ENCODE assay signal across 16 cellular contexts in the genomic region with DNA sequence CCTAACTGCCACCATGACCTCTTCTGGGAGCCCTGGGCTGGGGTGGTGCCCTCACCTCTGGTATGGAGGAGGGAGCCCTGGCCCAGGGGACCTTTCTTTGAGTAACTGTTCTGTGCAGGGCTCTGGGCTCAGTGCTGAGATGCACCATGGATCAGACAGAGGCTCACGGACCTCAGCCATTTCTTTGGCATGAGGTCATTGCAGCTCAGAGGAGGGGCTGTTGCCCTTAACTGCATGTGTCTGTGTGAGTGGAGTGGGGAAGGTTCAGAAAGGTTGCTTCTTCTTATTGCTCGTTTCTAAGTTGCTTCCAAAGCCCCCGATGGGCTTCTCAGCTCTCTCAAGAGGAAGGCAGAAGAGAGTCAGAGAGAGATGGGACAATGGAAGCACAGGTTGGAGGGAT.
DNase-seq lines count a peak whose midpoint lies in the region; ATAC-seq and TF ChIP-seq lines count a peak whose summit lies in the region.
"Had no signal": no experiment of that assay in that cellular context is flagged by ENCODE, and none has a peak within 500 bp of the region (broad histone marks: within the 10 kb centered on the region; RNA-seq: fewer than 3 reads in every experiment).

No MANE protein-coding gene starts in this region.

- H3K4me1 ChIP-seq in rectal smooth muscle tissue (ENCODE audit: control insufficient read depth, insufficient read depth, low read length) (peaks cover 6% of the 10 kb centered on the region), esophagus squamous epithelium (no peaks in the 10 kb centered on the region)
- H3K4me1 ChIP-seq: testis had no signal

- no peak for TF ChIP-seq POLR2A in esophagus squamous epithelium (IDR thresholded peaks at IDR 0.05)

- 69 to 80% methylated on average over 2 of the region's 3 CpGs for WGBS in esophagus squamous epithelium, 2 donors

- intact Hi-C loops in esophagus squamous epithelium (cut with DNase I) = no loop called here

- peak overlapping the region; percentile 92 for H3K27ac ChIP-seq in rectal smooth muscle tissue (ENCODE audit: low read depth, low read length)
- H3K27ac ChIP-seq in esophagus squamous epithelium = peak overlapping the region in 2 of 4 donors; percentile 45 to 75
- H3K27ac ChIP-seq: skin epidermis, testis had no signal

- DNase-seq in GM04504 (ENCODE audit: low read depth) = peak; percentile 25
- peak; percentile 68 for DNase-seq in hepatic stellate cell (ENCODE audit: low spot score)
- no peak for DNase-seq in esophagus squamous epithelium (lab: John Stamatoyannopoulos, UW)
- DNase-seq: activated CD8-positive, alpha-beta T cell treated with anti-CD3 and anti-CD28 coated beads, Interleukin-2, amount 10 ng/mL, durations not matched to agents 7 days and 5 days; activated naive CD4-positive, alpha-beta T cell treated with Interleukin-2 at 50 U/mL for 16 hours; CD4-positive, CD25-positive, alpha-beta regulatory T cell; immature natural killer cell; naive B cell; NCI-H524 treated with DMSO at 0.1 percent for 48 hours; testis had no signal

- H3K4me3 ChIP-seq in rectal smooth muscle tissue (ENCODE audit: low read length) = peak overlapping the region; percentile 17
- no peak overlapping the region for H3K4me3 ChIP-seq in esophagus squamous epithelium
- H3K4me3 ChIP-seq: skin epidermis, testis had no signal

- TF ChIP-seq CTCF in esophagus squamous epithelium (IDR thresholded peaks at IDR 0.05) = no peak

- H3K36me3 ChIP-seq in rectal smooth muscle tissue (ENCODE audit: control insufficient read depth, insufficient read depth, low read length) (no peaks in the 10 kb centered on the region), esophagus squamous epithelium (no peaks in the 10 kb centered on the region)

- no peak overlapping the region for H3K9ac ChIP-seq in rectal smooth muscle tissue (ENCODE audit: low read length)

- peaks cover 0 to 4% (median 0%) of the 10 kb centered on the region in 3 donors for H3K9me3 ChIP-seq in esophagus squamous epithelium
- H3K9me3 ChIP-seq: testis had no signal

- ATAC-seq in SK-N-SH treated with all-trans-retinoic acid at 6 μM for 48 hours = peak; percentile 77
- ATAC-seq in GM18861 (IDR thresholded peaks at IDR 0.05; ENCODE audit: unreplicated experiment) = no peak
- ATAC-seq in HG02973 (IDR thresholded peaks at IDR 0.05; ENCODE audit: unreplicated experiment) = no peak
- no peak for ATAC-seq in HG03520 (IDR thresholded peaks at IDR 0.05; ENCODE audit: unreplicated experiment)
- ATAC-seq: activated CD8-positive, alpha-beta T cell treated with anti-CD3 and anti-CD28 coated beads, Interleukin-2, amount 10 ng/mL, durations not matched to agents 7 days and 5 days had no signal

- H3K27me3 ChIP-seq in rectal smooth muscle tissue (ENCODE audit: control insufficient read depth, insufficient read depth, low read length) (no peaks in the 10 kb centered on the region), esophagus squamous epithelium (peaks cover 0 to 3% (median 0%) of the 10 kb centered on the region in 4 donors)
- H3K27me3 ChIP-seq: testis had no signal

TF ChIP-seq in SK-N-SH treated with all-trans-retinoic acid at 6 μM for 48 hours, 23 proteins besides CTCF, POLR2A, EP300 and RAD21:
- TF ChIP-seq ZFP3 (CRISPR knock-in tag; IDR thresholded peaks at IDR 0.05) = no peak
- TF ChIP-seq, protein P1, sequence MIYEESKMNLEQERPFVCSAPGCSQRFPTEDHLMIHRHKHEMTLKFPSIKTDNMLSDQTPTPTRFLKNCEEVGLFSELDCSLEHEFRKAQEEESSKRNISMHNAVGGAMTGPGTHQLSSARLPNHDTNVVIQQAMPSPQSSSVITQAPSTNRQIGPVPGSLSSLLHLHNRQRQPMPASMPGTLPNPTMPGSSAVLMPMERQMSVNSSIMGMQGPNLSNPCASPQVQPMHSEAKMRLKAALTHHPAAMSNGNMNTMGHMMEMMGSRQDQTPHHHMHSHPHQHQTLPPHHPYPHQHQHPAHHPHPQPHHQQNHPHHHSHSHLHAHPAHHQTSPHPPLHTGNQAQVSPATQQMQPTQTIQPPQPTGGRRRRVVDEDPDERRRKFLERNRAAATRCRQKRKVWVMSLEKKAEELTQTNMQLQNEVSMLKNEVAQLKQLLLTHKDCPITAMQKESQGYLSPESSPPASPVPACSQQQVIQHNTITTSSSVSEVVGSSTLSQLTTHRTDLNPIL (CRISPR knock-in tag; IDR thresholded peaks at IDR 0.05; ENCODE audit: low read depth) = no peak
- TF ChIP-seq OSR1 (CRISPR knock-in tag; IDR thresholded peaks at IDR 0.05) = no peak
- TF ChIP-seq, protein P2, sequence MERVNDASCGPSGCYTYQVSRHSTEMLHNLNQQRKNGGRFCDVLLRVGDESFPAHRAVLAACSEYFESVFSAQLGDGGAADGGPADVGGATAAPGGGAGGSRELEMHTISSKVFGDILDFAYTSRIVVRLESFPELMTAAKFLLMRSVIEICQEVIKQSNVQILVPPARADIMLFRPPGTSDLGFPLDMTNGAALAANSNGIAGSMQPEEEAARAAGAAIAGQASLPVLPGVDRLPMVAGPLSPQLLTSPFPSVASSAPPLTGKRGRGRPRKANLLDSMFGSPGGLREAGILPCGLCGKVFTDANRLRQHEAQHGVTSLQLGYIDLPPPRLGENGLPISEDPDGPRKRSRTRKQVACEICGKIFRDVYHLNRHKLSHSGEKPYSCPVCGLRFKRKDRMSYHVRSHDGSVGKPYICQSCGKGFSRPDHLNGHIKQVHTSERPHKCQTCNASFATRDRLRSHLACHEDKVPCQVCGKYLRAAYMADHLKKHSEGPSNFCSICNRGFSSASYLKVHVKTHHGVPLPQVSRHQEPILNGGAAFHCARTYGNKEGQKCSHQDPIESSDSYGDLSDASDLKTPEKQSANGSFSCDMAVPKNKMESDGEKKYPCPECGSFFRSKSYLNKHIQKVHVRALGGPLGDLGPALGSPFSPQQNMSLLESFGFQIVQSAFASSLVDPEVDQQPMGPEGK (CRISPR knock-in tag; IDR thresholded peaks at IDR 0.05; ENCODE audit: borderline replicate concordance) = no peak
- no peak for TF ChIP-seq CSDC2 (CRISPR knock-in tag; IDR thresholded peaks at IDR 0.05)
- no peak for TF ChIP-seq ESRRG (CRISPR knock-in tag; IDR thresholded peaks at IDR 0.05)
- TF ChIP-seq ZNF565 (CRISPR knock-in tag; conservative IDR thresholded peaks at IDR 0.05; ENCODE audit: low read depth) = no peak
- no peak for TF ChIP-seq TOX (CRISPR knock-in tag; IDR thresholded peaks at IDR 0.05; ENCODE audit: borderline replicate concordance)
TF ChIP-seq in SK-N-SH treated with all-trans-retinoic acid at 6 μM for 48 hours: peak in this region for 0.
